In genomic region chr12:24768415-24768814, GRCh38 we compare ENCODE assay signal across 1 cellular context.
TF ChIP-seq lines count a peak whose summit lies in the region.

No MANE protein-coding gene starts in this region.

TF ChIP-seq in GM23338, 12 proteins besides CTCF, POLR2A, EP300 and RAD21 (continued from another document):
- TF ChIP-seq REST (IDR thresholded peaks at IDR 0.05; ENCODE audit: unreplicated experiment): no peak
- TF ChIP-seq ZNF462 (CRISPR knock-in tag; IDR thresholded peaks at IDR 0.05): no peak
- TF ChIP-seq STAT1 (IDR thresholded peaks at IDR 0.05; ENCODE audit: unreplicated experiment): no peak
- no peak for TF ChIP-seq NANOG (IDR thresholded peaks at IDR 0.05; ENCODE audit: borderline replicate concordance)
- no peak for TF ChIP-seq JUNB (IDR thresholded peaks at IDR 0.05; ENCODE audit: unreplicated experiment)
- TF ChIP-seq EZH2 (IDR thresholded peaks at IDR 0.05; ENCODE audit: low read depth, unreplicated experiment): no peak
